In the genomic region with DNA sequence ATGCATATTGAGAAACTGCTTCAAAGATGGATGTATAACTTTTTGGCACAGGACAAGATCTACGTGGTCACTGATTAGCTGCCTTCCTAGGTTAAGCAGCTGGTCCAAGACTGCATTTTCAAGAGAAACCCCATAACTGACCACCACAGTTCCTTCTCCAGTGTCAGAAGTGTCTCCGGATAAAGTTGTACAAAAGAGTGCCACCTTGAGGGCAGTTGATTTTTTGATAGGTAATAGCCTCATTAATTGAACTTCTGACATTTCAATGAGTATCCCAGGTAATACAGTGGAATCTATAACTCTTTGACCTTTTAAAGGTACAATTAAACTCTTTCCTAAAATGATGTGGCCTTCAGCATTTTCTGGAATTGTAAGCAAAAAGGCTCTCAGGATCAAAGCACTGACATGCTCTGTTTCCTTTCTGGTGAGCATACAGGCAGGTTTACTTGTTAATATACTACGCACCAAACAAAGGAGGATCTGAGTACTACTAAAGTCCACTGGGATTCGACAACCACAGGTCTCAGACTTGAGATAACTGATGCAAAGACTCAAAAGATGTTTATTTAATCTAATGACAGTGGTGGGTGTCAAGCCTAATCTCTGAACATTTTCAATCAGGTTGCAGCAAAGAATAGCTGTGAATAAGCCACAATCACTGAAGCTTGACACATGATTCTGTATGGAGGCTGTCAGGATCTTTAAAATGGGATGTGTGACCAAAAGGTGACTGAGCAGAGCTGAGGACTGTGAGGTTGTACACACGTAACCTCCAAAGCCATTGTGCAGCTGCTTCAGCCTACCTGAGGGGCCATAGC, we compare ENCODE assay signal across 11 cellular contexts. TPM values are rescaled to one million over a fixed set of nuclear protein-coding genes. Genes with fewer than 3 reads are reported as not detected.
DNase-seq lines count a peak whose midpoint lies in the region; ATAC-seq and TF ChIP-seq lines count a peak whose summit lies in the region.
"Had no signal": no experiment of that assay in that cellular context is flagged by ENCODE, and none has a peak within 500 bp of the region (broad histone marks: within the 10 kb centered on the region; RNA-seq: fewer than 3 reads in every experiment).

No MANE protein-coding gene starts in this region.

- H3K27ac Mint-ChIP-seq in endodermal cell, result peak overlapping the region; percentile 58
- no peak overlapping the region for H3K27ac Mint-ChIP-seq in immature natural killer cell
- H3K27ac Mint-ChIP-seq in naive thymus-derived CD8-positive, alpha-beta T cell, result peak overlapping the region in 1 of 10 donors; percentile 4

- H3K4me1 ChIP-seq in A673 (ENCODE audit: insufficient read depth, low read length, poor library complexity, severe bottlenecking), result peaks cover 32% of the 10 kb centered on the region
- peaks cover 3% of the 10 kb centered on the region for H3K4me1 ChIP-seq in Loucy (ENCODE audit: insufficient read depth, low read length, poor library complexity, severe bottlenecking)
- H3K4me1 ChIP-seq in endodermal cell (ENCODE audit: control insufficient read depth, insufficient read depth, low read length), result peaks cover 17% of the 10 kb centered on the region

- H3K27me3 Mint-ChIP-seq in endodermal cell (ENCODE audit: insufficient read depth), result no peaks in the 10 kb centered on the region
- no peaks in the 10 kb centered on the region for H3K27me3 Mint-ChIP-seq in immature natural killer cell (ENCODE audit: low read depth in 3 of 3)
- H3K27me3 Mint-ChIP-seq in naive thymus-derived CD8-positive, alpha-beta T cell, result no peaks in the 10 kb centered on the region
- H3K27me3 Mint-ChIP-seq: naive thymus-derived CD4-positive, alpha-beta T cell had no signal

- H3K9ac ChIP-seq in Loucy (ENCODE audit: low read depth, low read length, poor library complexity, severe bottlenecking), result no peak overlapping the region
- no peak overlapping the region for H3K9ac ChIP-seq in endodermal cell (ENCODE audit: extremely low read depth, low read length, poor library complexity, severe bottlenecking)
- H3K9ac ChIP-seq: BLaER1 treated with 17β-estradiol and CSF1 and Interleukin-3, amounts not matched to agents 10 nM and 100 nM had no signal

- H3K27me3 ChIP-seq in A673 (replicated peaks; ENCODE audit: insufficient read depth, low read depth, low read length, poor library complexity), result no peaks in the 10 kb centered on the region
- H3K27me3 ChIP-seq in Loucy (ENCODE audit: insufficient read depth, low read length, poor library complexity, severe bottlenecking), result no peaks in the 10 kb centered on the region
- no peaks in the 10 kb centered on the region for H3K27me3 ChIP-seq in endodermal cell (ENCODE audit: control insufficient read depth, insufficient read depth, low read length, poor library complexity, severe bottlenecking)
- H3K27me3 ChIP-seq: BLaER1 treated with 17β-estradiol and CSF1 and Interleukin-3, amounts not matched to agents 10 nM and 100 nM had no signal

- no TSS peak for BruUV-seq in A673 (replicated peaks; lab: Mats Ljungman, UMichigan)

- H4K20me1 ChIP-seq in Loucy (ENCODE audit: insufficient read depth, low read length, poor library complexity, severe bottlenecking), result no peaks in the 10 kb centered on the region

- H3K9me2 ChIP-seq in Loucy (replicated peaks; ENCODE audit: low read depth, low read length), result no peaks in the 10 kb centered on the region

- POLR2A ChIA-PET in A673 (lab: Charles Lee; ENCODE audit: low non-redundant PET), result no interaction called here
- POLR2A ChIA-PET in naive thymus-derived CD8-positive, alpha-beta T cell (lab: Charles Lee), result no interaction called here

- peaks cover 14% of the 10 kb centered on the region for H3K36me3 ChIP-seq in A673 (ENCODE audit: insufficient read depth, low read length, poor library complexity, severe bottlenecking)
- H3K36me3 ChIP-seq in Loucy (ENCODE audit: insufficient read depth, low read length), result peaks cover 14% of the 10 kb centered on the region; the same call in 1 of the 2 replicates
- peaks cover 6% of the 10 kb centered on the region for H3K36me3 ChIP-seq in endodermal cell (ENCODE audit: control insufficient read depth, insufficient read depth, low read length)

- TF ChIP-seq CTCF in A673 (conservative IDR thresholded peaks at IDR 0.05; ENCODE audit: low read depth, low read length) (peak; percentile 43), Loucy (conservative IDR thresholded peaks at IDR 0.05; ENCODE audit: low read length) (peak; percentile 57), endodermal cell (conservative IDR thresholded peaks at IDR 0.05) (peak; percentile 61)

- no peak overlapping the region for H2AFZ ChIP-seq in Loucy (ENCODE audit: low read length)

- CTCF ChIA-PET in A673 (lab: Charles Lee), result no interaction called here

- H3K4me1 Mint-ChIP-seq in endodermal cell (peaks cover 37% of the 10 kb centered on the region), immature natural killer cell (peaks cover 13 to 15% of the 10 kb centered on the region in 2 donors)
- H3K4me1 Mint-ChIP-seq in naive thymus-derived CD8-positive, alpha-beta T cell, result peaks cover 3 to 11% (median 7%) of the 10 kb centered on the region in 4 donors

- H3K4me2 ChIP-seq in Loucy (ENCODE audit: low read depth, low read length, poor library complexity, severe bottlenecking), result no peak overlapping the region

- intact Hi-C loops in A673 (cut with micrococcal nuclease; ENCODE audit: unreplicated experiment), result no loop called here

- no peaks in the 10 kb centered on the region for H3K9me3 ChIP-seq in A673 (ENCODE audit: low read depth, low read length, poor library complexity, severe bottlenecking)
- no peaks in the 10 kb centered on the region for H3K9me3 ChIP-seq in Loucy (ENCODE audit: insufficient read depth, low read depth, low read length)
- H3K9me3 ChIP-seq in endodermal cell (ENCODE audit: control insufficient read depth, low read length), result no peaks in the 10 kb centered on the region
- H3K9me3 ChIP-seq: BLaER1 treated with 17β-estradiol and CSF1 and Interleukin-3, amounts not matched to agents 10 nM and 100 nM had no signal

- 0 out of 2 replicates have a peak, but pooled peaks cover 5% of the 10 kb centered on the region for H3F3A ChIP-seq in Loucy (ENCODE audit: low read depth)

- no peak overlapping the region for H3K4me3 ChIP-seq in A673 (ENCODE audit: low read depth, low read length, poor library complexity, severe bottlenecking)
- H3K4me3 ChIP-seq in Loucy (ENCODE audit: low read length, poor library complexity, severe bottlenecking), result no peak overlapping the region
- peak overlapping the region; percentile 46 for H3K4me3 ChIP-seq in endodermal cell (ENCODE audit: low read length)
- H3K4me3 ChIP-seq: BLaER1 treated with 17β-estradiol and CSF1 and Interleukin-3, amounts not matched to agents 10 nM and 100 nM had no signal

- peaks cover 15% of the 10 kb centered on the region for H3K36me3 Mint-ChIP-seq in endodermal cell (ENCODE audit: low read depth)
- H3K36me3 Mint-ChIP-seq in immature natural killer cell, result peaks cover 3 to 21% (median 8%) of the 10 kb centered on the region in 3 donors
- peaks cover 4 to 59% (median 11%) of the 10 kb centered on the region in 3 donors for H3K36me3 Mint-ChIP-seq in naive thymus-derived CD8-positive, alpha-beta T cell

- ATAC-seq in GM19452 (IDR thresholded peaks at IDR 0.05; ENCODE audit: unreplicated experiment) (peak; percentile 73), HG03280 (IDR thresholded peaks at IDR 0.05; ENCODE audit: unreplicated experiment) (no peak)
- no peak for ATAC-seq in naive thymus-derived CD8-positive, alpha-beta T cell
- ATAC-seq: naive thymus-derived CD4-positive, alpha-beta T cell had no signal

- H3K27ac ChIP-seq in A673 (ENCODE audit: low read depth, low read length, poor library complexity, severe bottlenecking) (no peak overlapping the region), endodermal cell (ENCODE audit: low read depth, low read length) (no peak overlapping the region)
- H3K27ac ChIP-seq: BLaER1 treated with 17β-estradiol and CSF1 and Interleukin-3, amounts not matched to agents 10 nM and 100 nM had no signal

- WGBS in endodermal cell (ENCODE audit: insufficient coverage in 1 of 2, insufficient read length in 1 of 2), 2 experiments, result 68 to 84% methylated on average over 4 to 5 of the region's 5 CpGs

- H3K9me3 Mint-ChIP-seq in endodermal cell (no peaks in the 10 kb centered on the region), immature natural killer cell (no peaks in the 10 kb centered on the region)
- no peaks in the 10 kb centered on the region for H3K9me3 Mint-ChIP-seq in naive thymus-derived CD8-positive, alpha-beta T cell
- H3K9me3 Mint-ChIP-seq: naive thymus-derived CD4-positive, alpha-beta T cell had no signal

- H3K79me2 ChIP-seq in Loucy (ENCODE audit: insufficient read depth, low read length), result no peaks in the 10 kb centered on the region

- no peak overlapping the region for H3K4me3 Mint-ChIP-seq in endodermal cell
- no peak overlapping the region for H3K4me3 Mint-ChIP-seq in immature natural killer cell
- no peak overlapping the region for H3K4me3 Mint-ChIP-seq in naive thymus-derived CD8-positive, alpha-beta T cell
- H3K4me3 Mint-ChIP-seq: naive thymus-derived CD4-positive, alpha-beta T cell had no signal

- DNase-seq in A673 (ENCODE audit: low spot score) (no peak), endodermal cell (no peak), immature natural killer cell (no peak)
- DNase-seq in stimulated activated CD4-positive, alpha-beta T cell treated with anti-CD3 and anti-CD28 coated beads, Interleukin-4, amount 100 ng/mL, for 1 hour, result no peak
- DNase-seq in naive thymus-derived CD8-positive, alpha-beta T cell, result no peak
- DNase-seq: naive thymus-derived CD4-positive, alpha-beta T cell; NCI-H1092 had no signal

RNA-seq across cellular contexts. Expression of a gene that starts 21.2 kb away (rescaled TPM):
- total RNA-seq in A673 (2021) (29.2 and 31.9 TPM in 2 replicates), endodermal cell (10 to 100 TPM; 13.2 to 13.8 TPM)
- polyA plus RNA-seq in endodermal cell (2013, experiment 1 of 2), result 22.0 TPM
- 22.1 TPM for polyA plus RNA-seq in endodermal cell (2013, experiment 2 of 2)
- polyA plus RNA-seq in immature natural killer cell, result 10 to 100 TPM; 17.3 to 27.5 (median 26.8) TPM
- 10 to 100 TPM; 13.9 to 16.0 TPM for total RNA-seq in naive thymus-derived CD8-positive, alpha-beta T cell
- 10 to 100 TPM; 26.1 to 37.4 (median 32.2) TPM for polyA plus RNA-seq in naive thymus-derived CD8-positive, alpha-beta T cell

RNA-seq across cellular contexts. Expression of a gene that starts 22.3 kb away (rescaled TPM):
- total RNA-seq in A673 (2021) (8.5 and 9.8 TPM in 2 replicates), endodermal cell (1 to 10 TPM; 9.2 to 9.5 TPM)
- 5.1 TPM for polyA plus RNA-seq in endodermal cell (2013, experiment 1 of 2)
- 5.3 TPM for polyA plus RNA-seq in endodermal cell (2013, experiment 2 of 2)
- polyA plus RNA-seq in immature natural killer cell, result 1 to 10 TPM in 1 of 3 donors, under 1 TPM in 2; 0.52 to 1.6 (median 0.75) TPM
- 1 to 10 TPM; 6.1 to 6.3 TPM for total RNA-seq in naive thymus-derived CD8-positive, alpha-beta T cell
- 1 to 10 TPM; 1.5 to 2.5 (median 1.6) TPM for polyA plus RNA-seq in naive thymus-derived CD8-positive, alpha-beta T cell
